Comparison of ENCODE assay signal across 22 cellular contexts in genomic region chr22:35590634-35591295, GRCh38. TPM values are rescaled to one million over a fixed set of nuclear protein-coding genes. Genes with fewer than 3 reads are reported as not detected.
DNase-seq lines count a peak whose midpoint lies in the region; ATAC-seq and TF ChIP-seq lines count a peak whose summit lies in the region.
"Had no signal": no experiment of that assay in that cellular context is flagged by ENCODE, and none has a peak within 500 bp of the region (broad histone marks: within the 10 kb centered on the region; RNA-seq: fewer than 3 reads in every experiment).

No MANE protein-coding gene starts in this region.

- TF ChIP-seq EP300 in sigmoid colon (IDR thresholded peaks at IDR 0.05), result no peak

- H3K4me3 ChIP-seq in sigmoid colon, result no peak overlapping the region
- H3K4me3 ChIP-seq: upper lobe of left lung had no signal

- TF ChIP-seq CTCF in sigmoid colon (IDR thresholded peaks at IDR 0.05) (no peak), GM13976 (IDR thresholded peaks at IDR 0.05; ENCODE audit: borderline replicate concordance, control extremely low read depth, extremely low read depth, insufficient read depth, missing control alignments) (no peak)

- intact Hi-C loops in left ventricle myocardium superior (cut with micrococcal nuclease), result no loop called here
- intact Hi-C loops in sigmoid colon (cut with DNase I), result no loop called here

- H3K4me1 ChIP-seq in sigmoid colon, result peaks cover 0 to 70% (median 50%) of the 10 kb centered on the region in 4 donors

- TF ChIP-seq POLR2A in sigmoid colon (IDR thresholded peaks at IDR 0.05), result no peak

- DNase-seq in Caki2 (ENCODE audit: low read depth) (peak; percentile 69), OCI-M1 (lab: John Stamatoyannopoulos, UW) (peak; percentile 7), left ventricle myocardium superior (peak; percentile 58), sigmoid colon (no peak), GM13976 (ENCODE audit: low spot score) (no peak)
- no peak for DNase-seq in activated CD4-positive, CD25-positive, alpha-beta regulatory T cell treated with anti-CD3 and anti-CD28 coated beads, Interleukin-2, amount 50 U/mL, for 72 hours
- DNase-seq: activated CD4-positive, alpha-beta T cell treated with anti-CD3 and anti-CD28 coated beads for 4 hours; activated T-cell treated with anti-CD3 and anti-CD28 coated beads, Interleukin-2, amount 50 U/mL, for 4 hours; C1 segment of cervical spinal cord; EL; natural killer cell; NCI-H1105 treated with DMSO at 0.1 percent for 48 hours; NCI-H2029; NCI-H2227 treated with DMSO at 0.1 percent for 48 hours; NCI-H526 treated with DMSO at 0.1 percent for 48 hours; RPMI8226; stimulated activated CD4-positive, alpha-beta T cell treated with anti-CD3 and anti-CD28 coated beads, Interleukin-2, amount 100 ng/mL, for 24 hours; T-helper 2 cell; upper lobe of left lung had no signal

- in situ Hi-C loops in Caki2 (cut with HindIII; ENCODE audit: low pct_unique_long_range_greater_than_20kb, low sequenced_read_pairs), result no loop called here
- in situ Hi-C loops in GM13976 (cut with MboI; ENCODE audit: low sequenced_read_pairs, unreplicated experiment), result no loop called here

- no peaks in the 10 kb centered on the region for H3K9me3 ChIP-seq in sigmoid colon
- H3K9me3 ChIP-seq: upper lobe of left lung had no signal

- WGBS in sigmoid colon, 2 donors, result 63 to 72% methylated on average over 13 of the region's 13 CpGs

- no peaks in the 10 kb centered on the region for H3K36me3 ChIP-seq in sigmoid colon
- H3K36me3 ChIP-seq: upper lobe of left lung had no signal

- ATAC-seq in left ventricle myocardium superior (peak; percentile 2), HG03159 (IDR thresholded peaks at IDR 0.05; ENCODE audit: unreplicated experiment) (no peak)
- ATAC-seq: activated T-cell treated with anti-CD3 and anti-CD28 coated beads, Interleukin-2, amount 50 U/mL, for 4 hours; natural killer cell had no signal

- H3K27ac ChIP-seq in sigmoid colon, result peak overlapping the region in 3 of 4 donors; percentile 4 to 86 (median 29)
- H3K27ac ChIP-seq: upper lobe of left lung had no signal

- H3K27me3 ChIP-seq in sigmoid colon, result no peaks in the 10 kb centered on the region
- H3K27me3 ChIP-seq: upper lobe of left lung had no signal

RNA-seq across cellular contexts. Expression of gene MB, which starts 26.4 kb away (rescaled TPM):
- 2.5 and 5.3 TPM in 2 replicates for total RNA-seq in Caki2 (2014; rRNA removed; shearing (Covaris generic); ENCODE audit: low replicate concordance)
- total RNA-seq in left ventricle myocardium superior (17,299 TPM), sigmoid colon (10 to 100 TPM in 1 of 4 donors, 1 to 10 TPM in 1, under 1 TPM in 1, not detected in 1; 0.68 to 12.8 (median 1.9) TPM)
- 10 to 100 TPM in 2 of 3 donors, 1 to 10 TPM in 1; 7.9 to 84.7 (median 59.4) TPM for polyA plus RNA-seq in sigmoid colon
- total RNA-seq: chondrocyte, natural killer cell, subcutaneous adipose tissue had no signal

RNA-seq across cellular contexts. Expression of gene RASD2, which starts 50.1 kb away (rescaled TPM):
- total RNA-seq in Caki2 (2014; rRNA removed; shearing (Covaris generic); ENCODE audit: low replicate concordance), result 0.09 and 0.10 TPM in 2 replicates
- total RNA-seq in left ventricle myocardium superior, result 9.4 TPM
- 10 to 100 TPM in 3 of 4 donors, 1 to 10 TPM in 1; 6.6 to 22.8 (median 13.7) TPM for total RNA-seq in sigmoid colon
- polyA plus RNA-seq in sigmoid colon, result 10 to 100 TPM in 2 of 3 donors, 1 to 10 TPM in 1; 8.4 to 20.6 (median 12.0) TPM

RNA-seq across cellular contexts. Expression of gene APOL6, which starts 57.5 kb away (rescaled TPM):
- 21.3 and 21.5 TPM in 2 replicates for total RNA-seq in Caki2 (2014; rRNA removed; shearing (Covaris generic); ENCODE audit: low replicate concordance)
- total RNA-seq in left ventricle myocardium superior (5.2 TPM), sigmoid colon (10 to 100 TPM; 15.8 to 28.2 (median 17.0) TPM)
- polyA plus RNA-seq in sigmoid colon, result 10 to 100 TPM in 1 of 3 donors, 1 to 10 TPM in 2; 4.2 to 24.3 (median 7.9) TPM

Comparison
In these comparisons a context has a peak if more than half of its experiments do, and no peak if none do; other contexts are left out.
1. DNase-seq: peak in Caki2 (single experiment), OCI-M1 (single experiment) and left ventricle myocardium superior (single experiment); none in sigmoid colon (single experiment), activated CD4-positive, CD25-positive, alpha-beta regulatory T cell treated with anti-CD3 and anti-CD28 coated beads, Interleukin-2, amount 50 U/mL, for 72 hours (single experiment) and GM13976 (single experiment).
2. RNA of gene MB, which starts 26.4 kb away (total RNA-seq): 17,299 TPM in left ventricle myocardium superior (single experiment); 2.5 to 5.3 TPM in Caki2 and 0.68 to 12.8 TPM in sigmoid colon; every median in the first group is over 1,000 times any median in the second.